13 cellular contexts compared by ENCODE assay signal in genomic region chr1:80457409-80457808, GRCh38.
DNase-seq lines count a peak whose midpoint lies in the region; TF ChIP-seq lines count a peak whose summit lies in the region.
"Had no signal": no experiment of that assay in that cellular context is flagged by ENCODE, and none has a peak within 500 bp of the region (broad histone marks: within the 10 kb centered on the region; RNA-seq: fewer than 3 reads in every experiment).

No MANE protein-coding gene starts in this region.

- H3K4me1 ChIP-seq in neuronal stem cell (ENCODE audit: control insufficient read depth in 2 of 2, insufficient read depth in 1 of 2, low read depth in 1 of 2, low read length in 2 of 2), result peaks cover 0 to 7% of the 10 kb centered on the region in 2 donors

- H2AK5ac ChIP-seq in neuronal stem cell (ENCODE audit: low read depth, low read length), result no peak overlapping the region

- no peak overlapping the region for H2BK120ac ChIP-seq in neuronal stem cell (ENCODE audit: low read depth, low read length)

- H2BK15ac ChIP-seq in neuronal stem cell (ENCODE audit: low read length), result no peak overlapping the region

- no peak overlapping the region for H4K8ac ChIP-seq in neuronal stem cell (ENCODE audit: low read depth, low read length)

- H4K91ac ChIP-seq in neuronal stem cell (ENCODE audit: low read depth, low read length, poor library complexity), result no peak overlapping the region

- H2BK12ac ChIP-seq in neuronal stem cell (ENCODE audit: low read length), result no peak overlapping the region

- no peak overlapping the region for H3K18ac ChIP-seq in neuronal stem cell (ENCODE audit: low read length)

- H2BK5ac ChIP-seq in neuronal stem cell (ENCODE audit: low read length), result no peak overlapping the region

- no peak overlapping the region for H3K4ac ChIP-seq in neuronal stem cell (ENCODE audit: low read length)

- no CpG with 5 or more reads among the region's 2 CpGs for WGBS in neuronal stem cell (ENCODE audit: extremely low coverage in 2 of 2, insufficient read length in 2 of 2, insufficient replicate concordance in 1 of 2), 2 donors

- TF ChIP-seq CTCF in fibroblast of pulmonary artery (IDR thresholded peaks at IDR 0.05; ENCODE audit: low read length, missing control alignments), result no peak

- peak overlapping the region; percentile 53 for H2AFZ ChIP-seq in neuronal stem cell (ENCODE audit: low read length)

- H3K4me3 ChIP-seq in fibroblast of pulmonary artery (replicated peaks; ENCODE audit: low read depth, low read length) (no peak overlapping the region), neuronal stem cell (ENCODE audit: low read length in 2 of 2) (no peak overlapping the region)
- H3K4me3 ChIP-seq: K562 had no signal

- in situ Hi-C loops in SK-MEL-5 (cut with HindIII; ENCODE audit: low pct_unique_long_range_greater_than_20kb, low sequenced_read_pairs), result no loop called here

- no peaks in the 10 kb centered on the region for H3K36me3 ChIP-seq in neuronal stem cell (replicated peaks in 1 of 2; ENCODE audit: control insufficient read depth in 2 of 2, insufficient read depth in 2 of 2, low read length in 2 of 2)

- H3K23ac ChIP-seq in neuronal stem cell (ENCODE audit: low read depth, low read length, poor library complexity), result no peak overlapping the region

- no peak overlapping the region for H3K9ac ChIP-seq in neuronal stem cell (ENCODE audit: low read depth, low read length, poor library complexity)

- no peak overlapping the region for H3K27ac ChIP-seq in neuronal stem cell (replicated peaks; ENCODE audit: low read length)
- H3K27ac ChIP-seq: C4-2B had no signal

- H3K14ac ChIP-seq in neuronal stem cell (ENCODE audit: low read length), result no peak overlapping the region

- H3K27me3 ChIP-seq in neuronal stem cell (ENCODE audit: control insufficient read depth in 3 of 3, insufficient read depth in 3 of 3, low read depth in 1 of 3, low read length in 3 of 3), result no peaks in the 10 kb centered on the region

- no peaks in the 10 kb centered on the region for H3K9me3 ChIP-seq in neuronal stem cell (replicated peaks in 1 of 2; ENCODE audit: control insufficient read depth in 2 of 2, insufficient read depth in 1 of 2, low read depth in 1 of 2, low read length in 2 of 2)

- DNase-seq in GM03348 (ENCODE audit: low spot score) (peak; percentile 5), SK-MEL-5 (ENCODE audit: low read depth, low spot score) (peak; percentile 3), fibroblast of pulmonary artery (ENCODE audit: low read depth) (peak; percentile 33), neuronal stem cell (ENCODE audit: low spot score) (peak; percentile 21), LoVo (ENCODE audit: low spot score) (no peak), NCI-H69 (lab: John Stamatoyannopoulos, UW) (no peak)
- DNase-seq in stimulated activated CD4-positive, alpha-beta T cell treated with anti-CD3 and anti-CD28 coated beads, Interleukin-2, amount 100 ng/mL, for 24 hours, result no peak
- DNase-seq: DMS 273 treated with DMSO at 0.1 percent for 48 hours, NCI-H1436 treated with DMSO at 0.1 percent for 48 hours, NCI-H2081, NCI-H510A treated with DMSO at 0.1 percent for 48 hours had no signal

- no peak overlapping the region for H3K4me2 ChIP-seq in neuronal stem cell (ENCODE audit: insufficient read depth, low read length, poor library complexity, severe bottlenecking)

- H3K79me1 ChIP-seq in neuronal stem cell (ENCODE audit: low read depth, low read length), result no peaks in the 10 kb centered on the region

Comparison
In these comparisons a context has a peak if more than half of its experiments do, and no peak if none do; other contexts are left out.
1. DNase-seq: peak in GM03348 (single experiment), SK-MEL-5 (single experiment), fibroblast of pulmonary artery (single experiment) and neuronal stem cell (single experiment); none in LoVo (single experiment), stimulated activated CD4-positive, alpha-beta T cell treated with anti-CD3 and anti-CD28 coated beads, Interleukin-2, amount 100 ng/mL, for 24 hours (0 of 2) and NCI-H69 (single experiment).